Comparison of ENCODE assay signal across 1 cellular context in genomic region chr16:73697336-73697735, GRCh38.
TF ChIP-seq lines count a peak whose summit lies in the region.

No MANE protein-coding gene starts in this region.

TF ChIP-seq in WTC11, 78 proteins besides CTCF, POLR2A, EP300 and RAD21 (continued from another document):
- TF ChIP-seq AR (CRISPR knock-in tag; IDR thresholded peaks at IDR 0.05) (no peak), ZBTB43 (CRISPR knock-in tag; IDR thresholded peaks at IDR 0.05) (no peak), TCF7 (CRISPR knock-in tag; IDR thresholded peaks at IDR 0.05; ENCODE audit: low read depth) (no peak), ZNF281 (CRISPR knock-in tag; IDR thresholded peaks at IDR 0.05) (no peak), TEAD1 (CRISPR knock-in tag; IDR thresholded peaks at IDR 0.05) (no peak), TEAD4 (CRISPR knock-in tag; IDR thresholded peaks at IDR 0.05) (no peak), NFATC4 (CRISPR knock-in tag; IDR thresholded peaks at IDR 0.05) (no peak), ELF4 (CRISPR knock-in tag; IDR thresholded peaks at IDR 0.05; ENCODE audit: low read depth) (no peak), ZBTB21 (CRISPR knock-in tag; IDR thresholded peaks at IDR 0.05; ENCODE audit: borderline replicate concordance) (no peak), NR3C1 (CRISPR knock-in tag; conservative IDR thresholded peaks at IDR 0.05; ENCODE audit: low read depth) (no peak)
- TF ChIP-seq, protein P1, sequence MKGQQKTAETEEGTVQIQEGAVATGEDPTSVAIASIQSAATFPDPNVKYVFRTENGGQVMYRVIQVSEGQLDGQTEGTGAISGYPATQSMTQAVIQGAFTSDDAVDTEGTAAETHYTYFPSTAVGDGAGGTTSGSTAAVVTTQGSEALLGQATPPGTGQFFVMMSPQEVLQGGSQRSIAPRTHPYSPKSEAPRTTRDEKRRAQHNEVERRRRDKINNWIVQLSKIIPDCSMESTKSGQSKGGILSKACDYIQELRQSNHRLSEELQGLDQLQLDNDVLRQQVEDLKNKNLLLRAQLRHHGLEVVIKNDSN (CRISPR knock-in tag; IDR thresholded peaks at IDR 0.05): no peak
- TF ChIP-seq, protein P2, sequence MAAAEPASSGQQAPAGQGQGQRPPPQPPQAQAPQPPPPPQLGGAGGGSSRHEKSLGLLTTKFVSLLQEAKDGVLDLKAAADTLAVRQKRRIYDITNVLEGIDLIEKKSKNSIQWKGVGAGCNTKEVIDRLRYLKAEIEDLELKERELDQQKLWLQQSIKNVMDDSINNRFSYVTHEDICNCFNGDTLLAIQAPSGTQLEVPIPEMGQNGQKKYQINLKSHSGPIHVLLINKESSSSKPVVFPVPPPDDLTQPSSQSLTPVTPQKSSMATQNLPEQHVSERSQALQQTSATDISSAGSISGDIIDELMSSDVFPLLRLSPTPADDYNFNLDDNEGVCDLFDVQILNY (CRISPR knock-in tag; IDR thresholded peaks at IDR 0.05): no peak
- TF ChIP-seq, protein P3, sequence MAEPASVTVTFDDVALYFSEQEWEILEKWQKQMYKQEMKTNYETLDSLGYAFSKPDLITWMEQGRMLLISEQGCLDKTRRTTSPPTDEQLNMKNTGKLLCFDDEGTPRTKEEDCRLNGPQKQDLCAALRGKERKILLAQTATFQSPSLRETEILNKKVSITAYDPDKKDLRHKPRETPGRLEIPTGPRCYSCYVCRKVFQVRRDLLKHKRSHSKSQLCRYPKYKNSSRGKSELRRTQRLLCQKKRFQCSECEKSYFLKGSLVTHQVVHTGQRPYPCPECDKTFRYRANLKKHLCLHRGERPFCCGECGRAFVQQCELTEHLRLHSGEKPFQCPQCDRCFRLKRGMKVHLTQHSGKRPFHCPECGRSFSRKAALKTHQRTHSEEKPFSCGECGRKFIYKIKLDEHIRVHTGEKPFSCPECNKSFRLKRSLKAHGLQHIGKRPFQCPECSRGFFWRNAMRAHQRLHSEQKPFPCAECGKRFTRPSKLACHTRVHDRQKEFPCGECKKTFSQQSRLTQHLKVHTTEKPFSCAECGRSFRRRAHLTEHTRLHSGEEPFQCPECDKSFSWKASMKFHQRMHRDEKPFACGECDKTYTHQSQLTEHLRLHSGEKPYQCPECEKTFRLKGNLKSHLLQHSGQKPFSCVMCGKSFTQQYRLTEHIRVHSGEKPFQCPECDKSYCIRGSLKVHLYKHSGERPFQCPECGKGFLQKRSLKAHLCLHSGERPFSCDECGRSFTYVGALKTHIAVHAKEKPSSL (CRISPR knock-in tag; conservative IDR thresholded peaks at IDR 0.05): no peak
